ENCODE assay signal across 40 cellular contexts in the genomic region with DNA sequence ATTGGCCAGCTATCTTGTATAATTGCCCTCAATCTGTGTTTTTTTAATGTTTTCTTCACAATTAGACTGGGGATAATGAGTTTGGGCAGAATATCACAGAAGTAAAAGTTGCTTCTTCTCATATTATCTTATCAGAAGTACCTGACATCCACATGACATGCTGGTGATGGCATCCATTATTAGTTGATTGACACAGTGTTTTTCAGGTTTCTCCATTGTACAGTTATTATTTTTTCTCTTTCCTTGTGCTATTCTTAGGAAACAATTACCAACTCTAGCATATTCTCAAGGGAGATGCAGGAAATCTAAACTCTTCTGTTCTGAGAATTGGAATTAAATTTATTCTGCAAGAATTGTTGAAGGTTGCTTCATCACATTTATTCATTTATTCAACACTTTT.
"Had no signal": no experiment of that assay in that cellular context is flagged by ENCODE, and none has a peak within 500 bp of the region (broad histone marks: within the 10 kb centered on the region; RNA-seq: fewer than 3 reads in every experiment).

No MANE protein-coding gene starts in this region.

- H3K27me3 Mint-ChIP-seq: activated naive CD4-positive, alpha-beta T cell treated with anti-CD3 and anti-CD28 coated beads, Interleukin-2, amount 10 ng/mL, durations not matched to agents 7 days and 5 days; activated naive CD4-positive, alpha-beta T cell treated with anti-CD3 and anti-CD28 coated beads, Interleukin-2, amount 50 U/mL, for 24 hours; activated naive CD8-positive, alpha-beta T cell; activated naive CD8-positive, alpha-beta T cell treated with anti-CD3 and anti-CD28 coated beads for 36 hours; activated naive CD8-positive, alpha-beta T cell treated with anti-CD3 and anti-CD28 coated beads, Interleukin-2, amount 10 ng/mL, durations not matched to agents 7 days and 5 days; activated naive CD8-positive, alpha-beta T cell treated with anti-CD3 and anti-CD28 coated beads, Interleukin-2, amount 50 U/mL, for 24 hours; activated T-cell treated with anti-CD3 and anti-CD28 coated beads, Interleukin-2, amount 50 U/mL, for 24 hours; activated T-helper 17 cell treated with anti-CD3 and anti-CD28 coated beads, Interleukin-2, amount 50 U/mL, for 72 hours; central memory CD8-positive, alpha-beta T cell had no signal

- H3K9me3 Mint-ChIP-seq: brain had no signal

- H3K36me3 Mint-ChIP-seq: activated naive CD4-positive, alpha-beta T cell treated with anti-CD3 and anti-CD28 coated beads, Interleukin-2, amount 10 ng/mL, durations not matched to agents 7 days and 5 days; activated naive CD4-positive, alpha-beta T cell treated with anti-CD3 and anti-CD28 coated beads, Interleukin-2, amount 50 U/mL, for 24 hours; activated naive CD8-positive, alpha-beta T cell; activated naive CD8-positive, alpha-beta T cell treated with anti-CD3 and anti-CD28 coated beads for 36 hours; activated naive CD8-positive, alpha-beta T cell treated with anti-CD3 and anti-CD28 coated beads, Interleukin-2, amount 10 ng/mL, durations not matched to agents 7 days and 5 days; brain had no signal

- DNase-seq: activated effector memory CD4-positive, alpha-beta T cell treated with anti-CD3 and anti-CD28 coated beads, Interleukin-2, amount 50 U/mL, for 16 hours; activated effector memory CD4-positive, alpha-beta T cell treated with Interleukin-2 at 50 U/mL for 16 hours; activated gamma-delta T cell; activated gamma-delta T cell treated with Interleukin-2 at 50 U/mL for 16 hours; activated naive CD4-positive, alpha-beta T cell; activated naive CD4-positive, alpha-beta T cell treated with anti-CD3 and anti-CD28 coated beads for 36 hours; activated naive CD4-positive, alpha-beta T cell treated with anti-CD3 and anti-CD28 coated beads, Interleukin-2, amount 10 ng/mL, durations not matched to agents 7 days and 5 days; activated naive CD4-positive, alpha-beta T cell treated with anti-CD3 and anti-CD28 coated beads, Interleukin-2, amount 50 U/mL, for 16 hours; activated naive CD4-positive, alpha-beta T cell treated with Interleukin-2 at 50 U/mL for 16 hours; activated naive CD8-positive, alpha-beta T cell treated with anti-CD3 and anti-CD28 coated beads for 36 hours; activated naive CD8-positive, alpha-beta T cell treated with anti-CD3 and anti-CD28 coated beads, Interleukin-2, amount 10 ng/mL, durations not matched to agents 7 days and 5 days; activated naive CD8-positive, alpha-beta T cell treated with anti-CD3 and anti-CD28 coated beads, Interleukin-2, amount 50 U/mL, for 24 hours; activated T-cell treated with anti-CD3 and anti-CD28 coated beads, Interleukin-2, amount 50 U/mL, for 1 hour; activated T-cell treated with anti-CD3 and anti-CD28 coated beads, Interleukin-2, amount 50 U/mL, for 24 hours; activated T-cell treated with anti-CD3 and anti-CD28 coated beads, Interleukin-2, amount 50 U/mL, for 4 hours; activated T-cell treated with anti-CD3 and anti-CD28 coated beads, Interleukin-2, amount 50 U/mL, for 48 hours; activated T-cell treated with anti-CD3 and anti-CD28 coated beads, Interleukin-2, amount 50 U/mL, for 72 hours; adrenal gland; amniotic stem cell; amygdala; anterior cingulate cortex; aorta; body of pancreas; brain microvascular endothelial cell; caudate nucleus; central memory CD4-positive, alpha-beta T cell; cerebellar nuclear complex had no signal

- H3K36me3 ChIP-seq: adrenal gland, ascending aorta, brain microvascular endothelial cell, breast epithelium, cardiac muscle cell had no signal

- FAIRE-seq: astrocyte, bronchial epithelial cell had no signal

- H3K27me3 ChIP-seq: adrenal gland, ascending aorta, body of pancreas, brain microvascular endothelial cell, breast epithelium, cardiac muscle cell had no signal

- H3K27ac ChIP-seq: adrenal gland, ascending aorta, body of pancreas, brain microvascular endothelial cell, breast epithelium, cardiac muscle cell had no signal

- ATAC-seq: activated naive CD4-positive, alpha-beta T cell treated with anti-CD3 and anti-CD28 coated beads, Interleukin-2, amount 50 U/mL, for 72 hours; activated naive CD8-positive, alpha-beta T cell treated with anti-CD3 and anti-CD28 coated beads, Interleukin-2, amount 50 U/mL, for 24 hours; activated T-cell treated with anti-CD3 and anti-CD28 coated beads, Interleukin-2, amount 50 U/mL, for 4 hours; activated T-cell treated with anti-CD3 and anti-CD28 coated beads, Interleukin-2, amount 50 U/mL, for 72 hours; activated T-helper 17 cell treated with anti-CD3 and anti-CD28 coated beads, Interleukin-2, amount 50 U/mL, for 72 hours; body of pancreas had no signal

- H3K4me3 ChIP-seq: adrenal gland, ascending aorta, body of pancreas, breast epithelium, cardiac muscle cell had no signal

- H3K27ac Mint-ChIP-seq: activated naive CD4-positive, alpha-beta T cell treated with anti-CD3 and anti-CD28 coated beads for 36 hours; activated naive CD4-positive, alpha-beta T cell treated with anti-CD3 and anti-CD28 coated beads, Interleukin-2, amount 10 ng/mL, durations not matched to agents 7 days and 5 days; activated naive CD4-positive, alpha-beta T cell treated with anti-CD3 and anti-CD28 coated beads, Interleukin-2, amount 50 U/mL, for 24 hours; activated naive CD4-positive, alpha-beta T cell treated with anti-CD3 and anti-CD28 coated beads, Interleukin-2, amount 50 U/mL, for 72 hours; activated naive CD8-positive, alpha-beta T cell; activated naive CD8-positive, alpha-beta T cell treated with anti-CD3 and anti-CD28 coated beads for 36 hours; activated naive CD8-positive, alpha-beta T cell treated with anti-CD3 and anti-CD28 coated beads, Interleukin-2, amount 10 ng/mL, durations not matched to agents 7 days and 5 days; activated naive CD8-positive, alpha-beta T cell treated with anti-CD3 and anti-CD28 coated beads, Interleukin-2, amount 50 U/mL, for 24 hours; activated T-cell treated with anti-CD3 and anti-CD28 coated beads, Interleukin-2, amount 50 U/mL, for 24 hours; activated T-cell treated with anti-CD3 and anti-CD28 coated beads, Interleukin-2, amount 50 U/mL, for 72 hours; activated T-helper 1 cell treated with anti-CD3 and anti-CD28 coated beads, Interleukin-12 subunit alpha, Interleukin-12 subunit beta, Interleukin-2, Interleukin-4 antibody, amounts not matched to agents 30 ng/mL and 10 ng/mL and 1 ng/mL, durations not matched to agents 14 hours and 24 hours and 36 hours; activated T-helper 17 cell treated with anti-CD3 and anti-CD28 coated beads, Interleukin-2, amount 50 U/mL, for 72 hours; activated T-helper 2 cell treated with anti-CD3 and anti-CD28 coated beads, Interferon-gamma antibody, Interleukin-2, Interleukin-4, amounts not matched to agents 10 μg/mL and 5 μg/mL and 100 μg/mL, durations not matched to agents 14 hours and 24 hours and 36 hours; brain had no signal

- H3K9me3 ChIP-seq: ascending aorta, body of pancreas, breast epithelium had no signal

- H3K4me3 Mint-ChIP-seq: activated naive CD4-positive, alpha-beta T cell treated with anti-CD3 and anti-CD28 coated beads for 36 hours; activated naive CD4-positive, alpha-beta T cell treated with anti-CD3 and anti-CD28 coated beads, Interleukin-2, amount 10 ng/mL, durations not matched to agents 7 days and 5 days; activated naive CD4-positive, alpha-beta T cell treated with anti-CD3 and anti-CD28 coated beads, Interleukin-2, amount 50 U/mL, for 24 hours; activated naive CD8-positive, alpha-beta T cell; activated naive CD8-positive, alpha-beta T cell treated with anti-CD3 and anti-CD28 coated beads for 36 hours; activated naive CD8-positive, alpha-beta T cell treated with anti-CD3 and anti-CD28 coated beads, Interleukin-2, amount 10 ng/mL, durations not matched to agents 7 days and 5 days; activated naive CD8-positive, alpha-beta T cell treated with anti-CD3 and anti-CD28 coated beads, Interleukin-2, amount 50 U/mL, for 24 hours; activated T-cell treated with anti-CD3 and anti-CD28 coated beads, Interleukin-2, amount 50 U/mL, for 24 hours; activated T-cell treated with anti-CD3 and anti-CD28 coated beads, Interleukin-2, amount 50 U/mL, for 4 hours; activated T-cell treated with anti-CD3 and anti-CD28 coated beads, Interleukin-2, amount 50 U/mL, for 72 hours; activated T-helper 1 cell treated with anti-CD3 and anti-CD28 coated beads, Interleukin-12 subunit alpha, Interleukin-12 subunit beta, Interleukin-2, Interleukin-4 antibody, amounts not matched to agents 30 ng/mL and 10 ng/mL and 1 ng/mL, durations not matched to agents 14 hours and 24 hours and 36 hours; activated T-helper 17 cell treated with anti-CD3 and anti-CD28 coated beads, Interleukin-2, amount 50 U/mL, for 72 hours; brain; central memory CD8-positive, alpha-beta T cell had no signal

- H3K4me1 ChIP-seq: adrenal gland, ascending aorta, body of pancreas, breast epithelium had no signal

- H3K4me1 Mint-ChIP-seq: activated naive CD4-positive, alpha-beta T cell treated with anti-CD3 and anti-CD28 coated beads, Interleukin-2, amount 10 ng/mL, durations not matched to agents 7 days and 5 days; activated naive CD4-positive, alpha-beta T cell treated with anti-CD3 and anti-CD28 coated beads, Interleukin-2, amount 50 U/mL, for 24 hours; activated naive CD8-positive, alpha-beta T cell treated with anti-CD3 and anti-CD28 coated beads for 36 hours; activated naive CD8-positive, alpha-beta T cell treated with anti-CD3 and anti-CD28 coated beads, Interleukin-2, amount 10 ng/mL, durations not matched to agents 7 days and 5 days; activated naive CD8-positive, alpha-beta T cell treated with anti-CD3 and anti-CD28 coated beads, Interleukin-2, amount 50 U/mL, for 24 hours; activated T-helper 17 cell treated with anti-CD3 and anti-CD28 coated beads, Interleukin-2, amount 50 U/mL, for 72 hours; central memory CD8-positive, alpha-beta T cell had no signal
